In the genomic region with DNA sequence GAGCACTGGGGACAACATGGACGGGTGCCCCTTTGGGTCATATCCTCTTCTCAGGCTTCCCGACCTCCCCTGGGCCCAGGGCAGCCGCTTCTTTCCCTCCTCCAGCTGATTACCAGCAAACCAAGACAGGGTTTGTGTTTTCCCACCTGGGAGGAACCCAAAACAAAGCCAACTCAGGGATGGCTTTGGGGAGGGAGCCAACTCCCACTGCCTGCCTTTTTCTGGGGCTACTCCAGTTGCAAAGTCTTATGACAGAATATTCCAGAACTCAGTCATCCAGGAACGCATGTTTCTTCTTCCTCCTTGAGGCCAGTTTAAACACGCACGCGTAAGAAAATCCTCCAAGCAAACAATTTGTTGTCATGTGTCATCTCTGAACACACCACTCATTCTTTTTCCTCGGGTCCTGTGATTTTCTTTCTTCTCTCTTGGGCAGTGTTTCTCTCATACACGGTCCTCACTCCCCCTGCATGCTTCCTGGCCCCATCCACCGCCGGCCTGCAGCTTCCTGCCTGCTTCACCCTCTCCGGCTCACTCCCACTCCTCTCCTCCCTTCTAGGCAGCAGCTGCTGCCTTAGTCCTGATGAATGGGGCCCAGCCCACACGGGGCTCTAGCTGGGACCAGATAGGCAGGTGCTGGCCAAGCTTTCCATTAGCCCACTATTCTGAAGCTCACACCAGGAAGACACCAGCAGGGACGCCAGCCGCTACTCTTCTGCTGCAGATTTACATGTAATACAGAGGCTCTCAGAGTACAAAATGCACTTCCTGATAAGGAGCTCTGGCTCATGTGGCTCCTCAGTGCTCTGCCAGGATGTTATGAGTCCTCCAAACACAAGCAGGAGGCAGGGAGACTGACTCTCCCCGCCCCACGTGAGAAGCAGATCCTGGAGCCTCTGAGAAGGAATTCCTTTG, we compare ENCODE assay signal across 8 cellular contexts.
A peak's percentile ranks its signal among the peaks of the same experiment; 100 is the strongest.
DNase-seq lines count a peak whose midpoint lies in the region; ATAC-seq, FAIRE-seq and TF ChIP-seq lines count a peak whose summit lies in the region.
"Not testable (repeated sequence)": the region's sequence is repeated elsewhere in the genome, so short reads cannot be mapped to it uniquely, and the experiment has no call there.

No MANE protein-coding gene starts in this region.

- CTCF ChIA-PET in K562 (lab: Yijun Ruan, JAX; ENCODE audit: low intra/inter-chr PET ratio), result not testable (repeated sequence)

- WGBS in K562 (ENCODE audit: insufficient coverage, low coverage, missing lambda C conversion rate), result 23% methylated on average over 12 of the region's 17 CpGs

- not testable (repeated sequence) for TF ChIP-seq RAD21 in K562 (CRISPR knock-in tag; conservative IDR thresholded peaks at IDR 0.05 in 1 of 2, IDR thresholded peaks at IDR 0.05 in 1 of 2)

- H3K9me3 ChIP-seq in K562 (replicated peaks; ENCODE audit: control insufficient read depth, insufficient read depth, low read depth, low read length); keratinocyte (ENCODE audit: control insufficient read depth, low read depth, low read length); uterus: not testable (repeated sequence)

- H3K36me3 ChIP-seq in K562 (ENCODE audit: control insufficient read depth, insufficient read depth, low read length); keratinocyte (ENCODE audit: control insufficient read depth in 2 of 2, extremely low read depth in 1 of 2, insufficient read depth in 2 of 2, low read length in 2 of 2); uterus: not testable (repeated sequence)

- DNase-seq in GM04503 (ENCODE audit: low read depth) (peak; percentile 11), M059J (ENCODE audit: low read depth) (peak; percentile 45), K562 (ENCODE audit: extremely low read depth in 1 of 4, low spot score in 3 of 4) (peak in 1 of 4 experiments; percentile 11), fibroblast of mammary gland (ENCODE audit: low read depth) (peak; percentile 62), uterus (peak; percentile 68 to 77)
- DNase-seq in keratinocyte (ENCODE audit: low read depth, low spot score); omental fat pad (ENCODE audit: low spot score): not testable (repeated sequence)

- ATAC-seq in K562 (peak; percentile 82), omental fat pad (ENCODE audit: low FRiP score) (peak; percentile 84)

- in situ Hi-C loops in K562 (cut with MboI), result not testable (repeated sequence)

- FAIRE-seq in K562 (lab: Jason Lieb, UNC), result peak; percentile 79
- peak; percentile 95 for FAIRE-seq in keratinocyte (lab: Jason Lieb, UNC)

- not testable (repeated sequence) for H3K4me1 ChIP-seq in K562 (replicated peaks in 1 of 2; ENCODE audit: control insufficient read depth in 2 of 2, insufficient read depth in 2 of 2, low read length in 2 of 2); uterus
- H3K4me1 ChIP-seq in keratinocyte (ENCODE audit: control insufficient read depth, extremely low read depth, insufficient read depth, low read length), result peaks cover 14% of the 10 kb centered on the region

- TF ChIP-seq EP300 in K562 (IDR thresholded peaks at IDR 0.05; ENCODE audit: low read length), result not testable (repeated sequence)

- POLR2A ChIA-PET in K562 (lab: Yijun Ruan, JAX), result not testable (repeated sequence)

- dilution Hi-C loops in keratinocyte (cut with MboI; ENCODE audit: extremely low pct_ligation_motif_present, low sequenced_read_pairs), result not testable (repeated sequence)

- TF ChIP-seq POLR2A in K562 (conservative IDR thresholded peaks at IDR 0.05); uterus (IDR thresholded peaks at IDR 0.05): not testable (repeated sequence)

- not testable (repeated sequence) for H3K79me2 ChIP-seq in K562 (ENCODE audit: control insufficient read depth, insufficient read depth, low read length); keratinocyte (ENCODE audit: control insufficient read depth, insufficient read depth, low read length)

- H3K4me2 ChIP-seq in K562 (ENCODE audit: insufficient read depth, low read length), result not testable (repeated sequence)
- H3K4me2 ChIP-seq in keratinocyte (ENCODE audit: control insufficient read depth, extremely low read depth, insufficient read depth, low read depth, low read length), result peak overlapping the region; percentile 22

- not testable (repeated sequence) for H3K27me3 ChIP-seq in K562 (ENCODE audit: control insufficient read depth in 2 of 2, insufficient read depth in 2 of 2, low read length in 2 of 2); keratinocyte (ENCODE audit: control insufficient read depth, extremely low read depth, insufficient read depth, low read length); uterus

- H3K27ac ChIP-seq in K562 (ENCODE audit: extremely low read depth, low read depth, low read length), result not testable (repeated sequence)
- H3K27ac ChIP-seq in keratinocyte (ENCODE audit: control insufficient read depth, insufficient read depth, low read length) (peak overlapping the region; percentile 80), uterus (peak overlapping the region; percentile 80 to 95)

- intact Hi-C loops in K562 (cut with micrococcal nuclease); uterus (cut with DNase I; ENCODE audit: low total_unique reads): not testable (repeated sequence)

- H3K4me3 ChIP-seq in K562; fibroblast of mammary gland (ENCODE audit: control insufficient read depth, low read depth, low read length); keratinocyte (ENCODE audit: control insufficient read depth in 2 of 3, extremely low read depth in 1 of 3, insufficient read depth in 2 of 3, low read depth in 1 of 3, low read length in 3 of 3); uterus: not testable (repeated sequence)

- not testable (repeated sequence) for BruUV-seq in K562 (replicated peaks; lab: Mats Ljungman, UMichigan)

- not testable (repeated sequence) for H3K9ac ChIP-seq in K562 (ENCODE audit: insufficient read depth in 1 of 2, low read depth in 2 of 2, low read length in 2 of 2)
- peak overlapping the region; percentile 54 for H3K9ac ChIP-seq in keratinocyte (ENCODE audit: control insufficient read depth, extremely low read depth, insufficient read depth, low read length)

- TF ChIP-seq CTCF in K562 (IDR thresholded peaks at IDR 0.05 in 2 of 3, conservative IDR thresholded peaks at IDR 0.05 in 1 of 3; ENCODE audit: insufficient read depth in 2 of 3, low read depth in 1 of 3, low read length in 3 of 3); fibroblast of mammary gland (conservative IDR thresholded peaks at IDR 0.05; ENCODE audit: control insufficient read depth, insufficient read depth, low read depth, low read length); keratinocyte (optimal IDR thresholded peaks at IDR 0.05 in 1 of 3, IDR thresholded peaks at IDR 0.05 in 1 of 3, conservative IDR thresholded peaks at IDR 0.05 in 1 of 3; ENCODE audit: extremely low read depth in 1 of 3, insufficient read depth in 2 of 3, low read length in 3 of 3); omental fat pad (IDR thresholded peaks at IDR 0.05); uterus (IDR thresholded peaks at IDR 0.05): not testable (repeated sequence)

- not testable (repeated sequence) for H2AFZ ChIP-seq in K562 (ENCODE audit: low read depth, low read length); keratinocyte (ENCODE audit: control insufficient read depth, low read length)

- not testable (repeated sequence) for H4K20me1 ChIP-seq in K562 (replicated peaks; ENCODE audit: control insufficient read depth, insufficient read depth, low read length); keratinocyte (ENCODE audit: control insufficient read depth, extremely low read depth, insufficient read depth, low read length)

- H3K9me1 ChIP-seq in K562 (ENCODE audit: control insufficient read depth, insufficient read depth, low read length); keratinocyte (ENCODE audit: control insufficient read depth, extremely low read depth, insufficient read depth, low read length): not testable (repeated sequence)

TF ChIP-seq in PFSK-1, 5 proteins besides CTCF, POLR2A, EP300 and RAD21:
- TF ChIP-seq POLR2AphosphoS5 (IDR thresholded peaks at IDR 0.05; ENCODE audit: low read depth, low read length), result peak; percentile 48; the same call in 1 of the 2 replicates

TF ChIP-seq in K562, 482 proteins besides CTCF, POLR2A, EP300 and RAD21 (continues in another document):
- TF ChIP-seq, protein P1, sequence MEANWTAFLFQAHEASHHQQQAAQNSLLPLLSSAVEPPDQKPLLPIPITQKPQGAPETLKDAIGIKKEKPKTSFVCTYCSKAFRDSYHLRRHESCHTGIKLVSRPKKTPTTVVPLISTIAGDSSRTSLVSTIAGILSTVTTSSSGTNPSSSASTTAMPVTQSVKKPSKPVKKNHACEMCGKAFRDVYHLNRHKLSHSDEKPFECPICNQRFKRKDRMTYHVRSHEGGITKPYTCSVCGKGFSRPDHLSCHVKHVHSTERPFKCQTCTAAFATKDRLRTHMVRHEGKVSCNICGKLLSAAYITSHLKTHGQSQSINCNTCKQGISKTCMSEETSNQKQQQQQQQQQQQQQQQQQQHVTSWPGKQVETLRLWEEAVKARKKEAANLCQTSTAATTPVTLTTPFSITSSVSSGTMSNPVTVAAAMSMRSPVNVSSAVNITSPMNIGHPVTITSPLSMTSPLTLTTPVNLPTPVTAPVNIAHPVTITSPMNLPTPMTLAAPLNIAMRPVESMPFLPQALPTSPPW (CRISPR knock-in tag; IDR thresholded peaks at IDR 0.05), result peak; percentile 28; the same call in 1 of the 2 replicates
